ENCODE assay signal across 14 cellular contexts in the genomic region with DNA sequence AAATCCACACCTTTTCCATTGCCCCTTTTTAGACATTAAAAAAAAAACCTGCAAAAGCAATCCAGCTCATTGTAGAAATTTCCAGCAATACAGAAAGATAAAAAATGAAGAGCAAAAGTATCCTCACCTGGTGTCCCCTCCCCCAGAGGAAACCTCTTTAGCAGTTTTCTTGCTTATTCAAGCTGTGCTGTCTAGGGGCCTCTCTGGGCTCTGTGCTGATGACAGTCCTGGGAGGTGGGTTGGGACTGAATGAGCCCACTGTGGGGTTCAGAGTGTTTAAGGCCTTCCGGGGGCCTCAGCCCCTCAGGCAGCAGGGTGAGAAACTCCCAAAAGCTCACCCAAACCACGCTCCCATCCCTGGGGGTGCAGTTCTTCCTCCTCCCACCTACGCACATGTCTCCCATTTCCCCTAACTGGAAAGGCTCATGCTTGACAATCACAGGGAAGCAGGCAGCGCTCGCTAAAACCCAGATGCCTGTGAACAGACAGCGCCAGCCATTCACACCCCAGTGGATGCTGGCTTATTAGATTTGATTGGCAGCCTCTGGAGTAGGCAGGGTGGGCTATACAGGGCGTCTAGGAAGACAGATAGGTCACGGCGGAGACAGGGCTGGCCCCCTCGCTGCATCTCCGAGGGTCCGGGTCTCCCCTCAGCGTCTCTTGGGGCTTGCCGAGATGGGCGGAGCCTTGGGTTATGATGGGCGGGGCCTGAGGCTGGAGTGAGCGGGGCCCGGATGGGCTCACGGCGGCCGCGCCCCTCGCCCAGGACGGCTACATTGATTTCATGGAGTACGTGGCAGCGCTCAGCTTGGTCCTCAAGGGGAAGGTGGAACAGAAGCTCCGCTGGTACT. TPM values are rescaled to one million over a fixed set of nuclear protein-coding genes. Genes with fewer than 3 reads are reported as not detected.
DNase-seq lines count a peak whose midpoint lies in the region; ATAC-seq lines count a peak whose summit lies in the region.
"Had no signal": no experiment of that assay in that cellular context is flagged by ENCODE, and none has a peak within 500 bp of the region (broad histone marks: within the 10 kb centered on the region; RNA-seq: fewer than 3 reads in every experiment).

No MANE protein-coding gene starts in this region.

- H3K9me3 ChIP-seq in iPS-15b (ENCODE audit: control insufficient read depth, insufficient read depth, low read length) (no peaks in the 10 kb centered on the region), skeletal muscle satellite cell (replicated peaks; ENCODE audit: low read length) (no peaks in the 10 kb centered on the region)

- CTCF ChIA-PET in activated naive CD4-positive, alpha-beta T cell treated with anti-CD3 and anti-CD28 coated beads, Interleukin-2, amount 10 ng/mL, durations not matched to agents 7 days and 5 days (lab: Charles Lee): interaction anchor here (0.8 to 1.4 kb wide), 2 partner anchors 8 to 13 kb away, joined by 3 read pairs; no protein-coding TSS in a partner anchor

- H3K9me3 Mint-ChIP-seq in activated CD4-positive, alpha-beta T cell treated with anti-CD3 and anti-CD28 coated beads, Interleukin-2, amount 10 ng/mL, durations not matched to agents 24 days and 14 days: no peaks in the 10 kb centered on the region
- no peaks in the 10 kb centered on the region for H3K9me3 Mint-ChIP-seq in activated naive CD4-positive, alpha-beta T cell treated with anti-CD3 and anti-CD28 coated beads, Interleukin-2, amount 10 ng/mL, durations not matched to agents 7 days and 5 days
- H3K9me3 Mint-ChIP-seq: T-helper 1 cell treated with Interleukin-12 subunit alpha and Interleukin-12 subunit beta and Interleukin-4 antibody, amounts not matched to agents 30 μg/mL and 1 μg/mL, for 36 hours had no signal

- peak; percentile 77 for DNase-seq in activated CD4-positive, alpha-beta T cell treated with anti-CD3 and anti-CD28 coated beads, Interleukin-2, amount 10 ng/mL, durations not matched to agents 24 days and 14 days
- DNase-seq in activated CD4-positive, alpha-beta T cell treated with anti-CD3 and anti-CD28 coated beads, Interleukin-2, amount 50 U/mL, for 1 hour: no peak
- peak; percentile 35 for DNase-seq in activated naive CD4-positive, alpha-beta T cell treated with anti-CD3 and anti-CD28 coated beads, Interleukin-2, amount 10 ng/mL, durations not matched to agents 7 days and 5 days
- no peak for DNase-seq in NCI-H1105 (lab: John Stamatoyannopoulos, UW)
- no peak for DNase-seq in left ventricle myocardium superior
- DNase-seq in posterior cingulate gyrus: no peak
- DNase-seq: midbrain, NCI-H1105 treated with DMSO at 0.1 percent for 48 hours had no signal

- no peaks in the 10 kb centered on the region for H3K27me3 Mint-ChIP-seq in activated CD4-positive, alpha-beta T cell treated with anti-CD3 and anti-CD28 coated beads, Interleukin-2, amount 10 ng/mL, durations not matched to agents 24 days and 14 days
- H3K27me3 Mint-ChIP-seq in activated naive CD4-positive, alpha-beta T cell treated with anti-CD3 and anti-CD28 coated beads, Interleukin-2, amount 10 ng/mL, durations not matched to agents 7 days and 5 days: peaks cover 31% of the 10 kb centered on the region

- peak overlapping the region; percentile 52 for H3K4me2 ChIP-seq in skeletal muscle satellite cell (ENCODE audit: low read length)

- H3K27me3 ChIP-seq in iPS-15b (ENCODE audit: control insufficient read depth, insufficient read depth, low read length): no peaks in the 10 kb centered on the region
- peaks cover 36% of the 10 kb centered on the region for H3K27me3 ChIP-seq in skeletal muscle satellite cell (ENCODE audit: control insufficient read depth, insufficient read depth, low read length)

- peak overlapping the region; percentile 79 for H3K9ac ChIP-seq in iPS-15b (ENCODE audit: low read depth, low read length)
- H3K9ac ChIP-seq in skeletal muscle satellite cell (ENCODE audit: low read depth, low read length): no peak overlapping the region

- H3K4me3 ChIP-seq in iPS-15b (ENCODE audit: low read depth, low read length): peak overlapping the region; percentile 87
- H3K4me3 ChIP-seq in skeletal muscle satellite cell (ENCODE audit: low read length): no peak overlapping the region
- H3K4me3 ChIP-seq: coronary artery, skin epidermis had no signal

- no peaks in the 10 kb centered on the region for H3K36me3 Mint-ChIP-seq in activated CD4-positive, alpha-beta T cell treated with anti-CD3 and anti-CD28 coated beads, Interleukin-2, amount 10 ng/mL, durations not matched to agents 24 days and 14 days (ENCODE audit: low read depth)
- no peaks in the 10 kb centered on the region for H3K36me3 Mint-ChIP-seq in activated naive CD4-positive, alpha-beta T cell treated with anti-CD3 and anti-CD28 coated beads, Interleukin-2, amount 10 ng/mL, durations not matched to agents 7 days and 5 days

- H3K4me1 ChIP-seq in iPS-15b (ENCODE audit: control insufficient read depth, insufficient read depth, low read length) (peaks cover 8% of the 10 kb centered on the region), skeletal muscle satellite cell (ENCODE audit: control insufficient read depth, insufficient read depth, low read length) (no peaks in the 10 kb centered on the region)

- H3K4me3 Mint-ChIP-seq in activated CD4-positive, alpha-beta T cell treated with anti-CD3 and anti-CD28 coated beads, Interleukin-2, amount 10 ng/mL, durations not matched to agents 24 days and 14 days: no peak overlapping the region
- H3K4me3 Mint-ChIP-seq in activated naive CD4-positive, alpha-beta T cell treated with anti-CD3 and anti-CD28 coated beads, Interleukin-2, amount 10 ng/mL, durations not matched to agents 7 days and 5 days: no peak overlapping the region
- H3K4me3 Mint-ChIP-seq: T-helper 1 cell treated with Interleukin-12 subunit alpha and Interleukin-12 subunit beta and Interleukin-4 antibody, amounts not matched to agents 30 μg/mL and 1 μg/mL, for 36 hours had no signal

- intact Hi-C loops in activated CD4-positive, alpha-beta T cell treated with anti-CD3 and anti-CD28 coated beads, Interleukin-2, amount 10 ng/mL, durations not matched to agents 24 days and 14 days (cut with micrococcal nuclease): no loop called here
- intact Hi-C loops in left ventricle myocardium superior (cut with micrococcal nuclease): no loop called here
- intact Hi-C loops in posterior cingulate gyrus (cut with DNase I): no loop called here

- ATAC-seq in left ventricle myocardium superior: no peak

- H3K4me1 Mint-ChIP-seq in activated CD4-positive, alpha-beta T cell treated with anti-CD3 and anti-CD28 coated beads, Interleukin-2, amount 10 ng/mL, durations not matched to agents 24 days and 14 days: peaks cover 10% of the 10 kb centered on the region
- no peaks in the 10 kb centered on the region for H3K4me1 Mint-ChIP-seq in activated naive CD4-positive, alpha-beta T cell treated with anti-CD3 and anti-CD28 coated beads, Interleukin-2, amount 10 ng/mL, durations not matched to agents 7 days and 5 days

- no peak overlapping the region for H3K27ac Mint-ChIP-seq in activated CD4-positive, alpha-beta T cell treated with anti-CD3 and anti-CD28 coated beads, Interleukin-2, amount 10 ng/mL, durations not matched to agents 24 days and 14 days
- no peak overlapping the region for H3K27ac Mint-ChIP-seq in activated naive CD4-positive, alpha-beta T cell treated with anti-CD3 and anti-CD28 coated beads, Interleukin-2, amount 10 ng/mL, durations not matched to agents 7 days and 5 days
- H3K27ac Mint-ChIP-seq: T-helper 1 cell treated with Interleukin-12 subunit alpha and Interleukin-12 subunit beta and Interleukin-4 antibody, amounts not matched to agents 30 μg/mL and 1 μg/mL, for 36 hours had no signal

- H3K36me3 ChIP-seq in iPS-15b (ENCODE audit: control insufficient read depth, insufficient read depth, low read length) (no peaks in the 10 kb centered on the region), skeletal muscle satellite cell (ENCODE audit: insufficient read depth, low read length) (no peaks in the 10 kb centered on the region)

RNA-seq across cellular contexts. Expression of a gene that starts 4.6 kb away (rescaled TPM):
- total RNA-seq in activated CD4-positive, alpha-beta T cell treated with anti-CD3 and anti-CD28 coated beads, Interleukin-2, amount 10 ng/mL, durations not matched to agents 24 days and 14 days: not detected in 2 replicates
- not detected in 2 replicates for total RNA-seq in skeletal muscle satellite cell (2012; rRNA removed)
- total RNA-seq in left ventricle myocardium superior: not detected
- total RNA-seq: A172 had no signal

RNA-seq across cellular contexts. Expression of a gene that starts 17.0 kb away (rescaled TPM):
- 1.2 and 2.1 TPM in 2 replicates for total RNA-seq in activated CD4-positive, alpha-beta T cell treated with anti-CD3 and anti-CD28 coated beads, Interleukin-2, amount 10 ng/mL, durations not matched to agents 24 days and 14 days
- total RNA-seq in skeletal muscle satellite cell (2012; rRNA removed): 0.44 TPM in 1 of 2 replicates, not detected in the other
- 1.2 TPM for total RNA-seq in left ventricle myocardium superior
- total RNA-seq: A172 had no signal

RNA-seq across cellular contexts. Expression of a gene that starts 35.3 kb away (rescaled TPM):
- 0.21 and 0.40 TPM in 2 replicates for total RNA-seq in activated CD4-positive, alpha-beta T cell treated with anti-CD3 and anti-CD28 coated beads, Interleukin-2, amount 10 ng/mL, durations not matched to agents 24 days and 14 days
- 4.3 and 5.5 TPM in 2 replicates for total RNA-seq in skeletal muscle satellite cell (2012; rRNA removed)
- 2.2 TPM for total RNA-seq in left ventricle myocardium superior
- total RNA-seq: A172 had no signal

RNA-seq across cellular contexts. Expression of a gene that starts 39.9 kb away (rescaled TPM):
- total RNA-seq in activated CD4-positive, alpha-beta T cell treated with anti-CD3 and anti-CD28 coated beads, Interleukin-2, amount 10 ng/mL, durations not matched to agents 24 days and 14 days: 49.4 and 50.8 TPM in 2 replicates
- 49.1 and 57.8 TPM in 2 replicates for total RNA-seq in skeletal muscle satellite cell (2012; rRNA removed)
- 63.0 TPM for total RNA-seq in left ventricle myocardium superior

Comparison
In these comparisons a context has a peak if more than half of its experiments do, and no peak if none do; other contexts are left out.
1. DNase-seq: peak in activated CD4-positive, alpha-beta T cell treated with anti-CD3 and anti-CD28 coated beads, Interleukin-2, amount 10 ng/mL, durations not matched to agents 24 days and 14 days (single experiment) and activated naive CD4-positive, alpha-beta T cell treated with anti-CD3 and anti-CD28 coated beads, Interleukin-2, amount 10 ng/mL, durations not matched to agents 7 days and 5 days (single experiment); none in activated CD4-positive, alpha-beta T cell treated with anti-CD3 and anti-CD28 coated beads, Interleukin-2, amount 50 U/mL, for 1 hour (single experiment), NCI-H1105 (single experiment), left ventricle myocardium superior (single experiment) and posterior cingulate gyrus (0 of 10).